Comparison of ENCODE assay signal across 8 cellular contexts in genomic region chr2:196249860-196250259, GRCh38.
A peak's percentile ranks its signal among the peaks of the same experiment; 100 is the strongest.
DNase-seq lines count a peak whose midpoint lies in the region; ATAC-seq and TF ChIP-seq lines count a peak whose summit lies in the region.

No MANE protein-coding gene starts in this region.

- ATAC-seq in GM18505 (IDR thresholded peaks at IDR 0.05; ENCODE audit: unreplicated experiment) = peak; percentile 78
- peak; percentile 43 for ATAC-seq in esophagus mucosa

- peaks cover 2% of the 10 kb centered on the region; the same call in 1 of the 2 replicates for H3K36me3 ChIP-seq in MG63

- no peak for TF ChIP-seq POLR2A in GM18505 (IDR thresholded peaks at IDR 0.05; ENCODE audit: borderline replicate concordance, extremely low read depth, insufficient read depth, insufficient read length)

- DNase-seq in H4 (ENCODE audit: low spot score) = peak; percentile 29
- peak; percentile 33 for DNase-seq in MG63
- DNase-seq in NCI-H1436 treated with DMSO at 0.1 percent for 48 hours (lab: John Stamatoyannopoulos, UW) = no peak
- no peak for DNase-seq in T-helper 9 cell
- no peak for DNase-seq in NCI-H2029 (lab: John Stamatoyannopoulos, UW)
- DNase-seq in NCI-H748 (lab: John Stamatoyannopoulos, UW; ENCODE audit: unreplicated experiment) = no peak

- no peaks in the 10 kb centered on the region for H3K9me3 ChIP-seq in MG63

- H3K4me3 ChIP-seq in MG63 = no peak overlapping the region

- H3K27me3 ChIP-seq in MG63 = no peaks in the 10 kb centered on the region

Comparison
In these comparisons a context has a peak if more than half of its experiments do, and no peak if none do; other contexts are left out.
1. DNase-seq: peak in H4 (single experiment) and MG63 (single experiment); none in NCI-H1436 treated with DMSO at 0.1 percent for 48 hours (single experiment), T-helper 9 cell (single experiment), NCI-H2029 (single experiment) and NCI-H748 (single experiment).